9 cellular contexts compared by ENCODE assay signal in genomic region chr19:2315818-2316353, GRCh38. TPM values are rescaled to one million over a fixed set of nuclear protein-coding genes. Genes with fewer than 3 reads are reported as not detected.
DNase-seq lines count a peak whose midpoint lies in the region; TF ChIP-seq lines count a peak whose summit lies in the region.
"Had no signal": no experiment of that assay in that cellular context is flagged by ENCODE, and none has a peak within 500 bp of the region (broad histone marks: within the 10 kb centered on the region; RNA-seq: fewer than 3 reads in every experiment).

No MANE protein-coding gene starts in this region.

- H3K36me3 ChIP-seq in brain microvascular endothelial cell (replicated peaks) (no peaks in the 10 kb centered on the region), stomach (peaks cover 0 to 3% (median under 1%) of the 10 kb centered on the region in 4 donors)

- H3K27me3 ChIP-seq in brain microvascular endothelial cell (replicated peaks) (no peaks in the 10 kb centered on the region), layer of hippocampus (ENCODE audit: control insufficient read depth, insufficient read depth, low read length) (no peaks in the 10 kb centered on the region), stomach (peaks cover 0 to 27% (median 15%) of the 10 kb centered on the region in 3 donors)

- in situ Hi-C loops in brain microvascular endothelial cell (cut with HindIII; ENCODE audit: low pct_ligation_motif_present, low sequenced_read_pairs), result no loop called here

- H3K4me3 ChIP-seq in brain microvascular endothelial cell (ENCODE audit: low read depth, low read length) (no peak overlapping the region), stomach (no peak overlapping the region)

- TF ChIP-seq POLR2A in stomach (IDR thresholded peaks at IDR 0.05), result no peak

- TF ChIP-seq CTCF in brain microvascular endothelial cell (IDR thresholded peaks at IDR 0.05; ENCODE audit: low read depth, low read length, missing control alignments), result peak; percentile 78
- TF ChIP-seq CTCF in stomach (IDR thresholded peaks at IDR 0.05), result peak in 3 of 7 experiments; percentile 16 to 62 (median 46)

- H3K4me1 ChIP-seq in stomach, result peaks cover 0 to 5% (median 3%) of the 10 kb centered on the region in 4 donors

- peaks cover 0 to 13% (median 8%) of the 10 kb centered on the region in 4 donors for H3K9me3 ChIP-seq in stomach

- intact Hi-C loops in stomach (cut with DNase I; ENCODE audit: low total_unique reads), result no loop called here

- H3K27ac ChIP-seq in brain microvascular endothelial cell (no peak overlapping the region), layer of hippocampus (ENCODE audit: low read depth, low read length) (peak overlapping the region; percentile 42), stomach (no peak overlapping the region)

- TF ChIP-seq EP300 in stomach (IDR thresholded peaks at IDR 0.05), result no peak

- 28 to 34% (median 33%) methylated on average over 19 to 22 of the region's 22 CpGs for WGBS in stomach, 5 donors

- peak; percentile 51 for DNase-seq in NCI-H82 (lab: John Stamatoyannopoulos, UW)
- no peak for DNase-seq in NCI-H82 treated with DMSO at 0.1 percent for 48 hours (lab: John Stamatoyannopoulos, UW; ENCODE audit: unreplicated experiment)
- peak; percentile 38 for DNase-seq in NCI-H460 (ENCODE audit: extremely low read depth, low read depth)
- peak; percentile 35 for DNase-seq in brain microvascular endothelial cell
- DNase-seq in stomach, result peak; percentile 65
- DNase-seq in A172 (ENCODE audit: low spot score), result no peak
- no peak for DNase-seq in NCI-H345 (lab: John Stamatoyannopoulos, UW)

RNA-seq across cellular contexts. Expression of gene LINGO3, which starts 7.9 kb away (rescaled TPM):
- total RNA-seq in NCI-H460 (2014; rRNA removed; shearing (Covaris generic)), result 0.30 TPM in 1 of 2 replicates, not detected in the other
- polyA plus RNA-seq in NCI-H460 (2014; cell fraction: nucleus; rRNA removed), result not detected in 2 replicates
- not detected for total RNA-seq in stomach
- polyA plus RNA-seq in stomach, result not detected
- total RNA-seq in A172 (2014; rRNA removed; shearing (Covaris generic)), result not detected in 2 replicates

RNA-seq across cellular contexts. Expression of gene LSM7, which starts 12.5 kb away (rescaled TPM):
- 85.7 and 125 TPM in 2 replicates for total RNA-seq in NCI-H460 (2014; rRNA removed; shearing (Covaris generic))
- 191 and 241 TPM in 2 replicates for polyA plus RNA-seq in NCI-H460 (2014; cell fraction: nucleus; rRNA removed)
- total RNA-seq in stomach, result 10 to 100 TPM in 4 of 5 donors, 1 to 10 TPM in 1; 9.8 to 93.1 (median 17.4) TPM
- 100 to 1,000 TPM; 196 to 332 (median 214) TPM for polyA plus RNA-seq in stomach
- 493 and 592 TPM in 2 replicates for total RNA-seq in A172 (2014; rRNA removed; shearing (Covaris generic))

RNA-seq across cellular contexts. Expression of gene SPPL2B, which starts 12.6 kb away (rescaled TPM):
- 11.7 and 15.4 TPM in 2 replicates for total RNA-seq in NCI-H460 (2014; rRNA removed; shearing (Covaris generic))
- 248 and 284 TPM in 2 replicates for polyA plus RNA-seq in NCI-H460 (2014; cell fraction: nucleus; rRNA removed)
- 100 to 1,000 TPM in 2 of 5 donors, 10 to 100 TPM in 3; 69.3 to 450 (median 97.4) TPM for total RNA-seq in stomach
- 10 to 100 TPM; 13.6 to 31.4 (median 29.0) TPM for polyA plus RNA-seq in stomach
- total RNA-seq in A172 (2014; rRNA removed; shearing (Covaris generic)), result 51.9 and 60.7 TPM in 2 replicates

RNA-seq across cellular contexts. Expression of gene PEAK3, which starts 33.9 kb away (rescaled TPM):
- not detected in 2 replicates for total RNA-seq in NCI-H460 (2014; rRNA removed; shearing (Covaris generic))
- polyA plus RNA-seq in NCI-H460 (2014; cell fraction: nucleus; rRNA removed), result not detected in 2 replicates
- 1 to 10 TPM in 1 of 5 donors, under 1 TPM in 1, not detected in 3; 0.87 to 1.4 TPM for total RNA-seq in stomach
- under 1 TPM in 2 of 3 donors, not detected in 1; 0.15 to 0.31 TPM for polyA plus RNA-seq in stomach
- 0.22 and 1.7 TPM in 2 replicates for total RNA-seq in A172 (2014; rRNA removed; shearing (Covaris generic))
- total RNA-seq: CD8-positive, alpha-beta T cell had no signal

RNA-seq across cellular contexts. Expression of gene TMPRSS9, which starts 44.2 kb away (rescaled TPM):
- 0.05 TPM in 1 of 2 replicates, not detected in the other for total RNA-seq in NCI-H460 (2014; rRNA removed; shearing (Covaris generic))
- polyA plus RNA-seq in NCI-H460 (2014; cell fraction: nucleus; rRNA removed), result 0.10 and 0.90 TPM in 2 replicates
- 1 to 10 TPM in 1 of 5 donors, not detected in 4; 1.1 TPM for total RNA-seq in stomach
- not detected for polyA plus RNA-seq in stomach
- total RNA-seq in A172 (2014; rRNA removed; shearing (Covaris generic)), result not detected in 2 replicates
- total RNA-seq: CD8-positive, alpha-beta T cell had no signal

Comparison
In these comparisons a context has a peak if more than half of its experiments do, and no peak if none do; other contexts are left out.
1. DNase-seq: peak in NCI-H82 (single experiment), NCI-H460 (single experiment), brain microvascular endothelial cell (single experiment) and stomach (single experiment); none in NCI-H82 treated with DMSO at 0.1 percent for 48 hours (single experiment), A172 (single experiment) and NCI-H345 (single experiment).